In genomic region chr17:28723836-28724499, GRCh38 we compare ENCODE assay signal across 8 cellular contexts. TPM values are rescaled to one million over a fixed set of nuclear protein-coding genes. Genes with fewer than 3 reads are reported as not detected.
A peak's percentile ranks its signal among the peaks of the same experiment; 100 is the strongest.
DNase-seq lines count a peak whose midpoint lies in the region; ATAC-seq and TF ChIP-seq lines count a peak whose summit lies in the region.
"Not testable (repeated sequence)": the region's sequence is repeated elsewhere in the genome, so short reads cannot be mapped to it uniquely, and the experiment has no call there.
"Had no signal": no experiment of that assay in that cellular context is flagged by ENCODE, and none has a peak within 500 bp of the region (broad histone marks: within the 10 kb centered on the region; RNA-seq: fewer than 3 reads in every experiment).

No MANE protein-coding gene starts in this region.

- not testable (repeated sequence) for H3K27me3 Mint-ChIP-seq in activated T-cell treated with anti-CD3 and anti-CD28 coated beads, Interleukin-2, amount 50 U/mL, for 72 hours (ENCODE audit: low read depth); central memory CD8-positive, alpha-beta T cell
- peaks cover 12 to 26% (median 12%) of the 10 kb centered on the region in 3 donors for H3K27me3 Mint-ChIP-seq in immature natural killer cell (ENCODE audit: low read depth in 3 of 3)

- peak overlapping the region; percentile 66 for H3K27ac Mint-ChIP-seq in activated T-cell treated with anti-CD3 and anti-CD28 coated beads, Interleukin-2, amount 50 U/mL, for 72 hours
- H3K27ac Mint-ChIP-seq in central memory CD8-positive, alpha-beta T cell (ENCODE audit: low read depth) = peak overlapping the region; percentile 74
- H3K27ac Mint-ChIP-seq in immature natural killer cell = peak overlapping the region in 3 of 6 donors; percentile 13 to 83 (median 23)

- H3K27me3 ChIP-seq in GM06990 (replicated peaks; ENCODE audit: control insufficient read depth, insufficient read depth, low read length); KMS-11 (ENCODE audit: insufficient read depth, low read depth); osteoblast (ENCODE audit: insufficient read depth, low read length): not testable (repeated sequence)

- H4K20me1 ChIP-seq in KMS-11 (ENCODE audit: insufficient read depth) = not testable (repeated sequence)
- peaks cover 40% of the 10 kb centered on the region for H4K20me1 ChIP-seq in osteoblast (ENCODE audit: insufficient read depth, low read length)

- not testable (repeated sequence) for H3K9me3 Mint-ChIP-seq in activated T-cell treated with anti-CD3 and anti-CD28 coated beads, Interleukin-2, amount 50 U/mL, for 72 hours; central memory CD8-positive, alpha-beta T cell; immature natural killer cell

- peak overlapping the region; percentile 82 to 99 for H3K4me3 Mint-ChIP-seq in activated T-cell treated with anti-CD3 and anti-CD28 coated beads, Interleukin-2, amount 50 U/mL, for 72 hours
- H3K4me3 Mint-ChIP-seq in central memory CD8-positive, alpha-beta T cell = peak overlapping the region; percentile 94
- peak overlapping the region; percentile 47 to 82 (median 74) for H3K4me3 Mint-ChIP-seq in immature natural killer cell

- peaks cover 67% of the 10 kb centered on the region for H3K4me1 Mint-ChIP-seq in activated T-cell treated with anti-CD3 and anti-CD28 coated beads, Interleukin-2, amount 50 U/mL, for 72 hours (ENCODE audit: low read depth)
- H3K4me1 Mint-ChIP-seq in central memory CD8-positive, alpha-beta T cell = peaks cover 79% of the 10 kb centered on the region
- peaks cover 64 to 75% of the 10 kb centered on the region in 2 donors for H3K4me1 Mint-ChIP-seq in immature natural killer cell

- H3K36me3 ChIP-seq in GM06990 (ENCODE audit: control insufficient read depth, insufficient read depth, low read length) (peaks cover 22% of the 10 kb centered on the region), KMS-11 (ENCODE audit: insufficient read depth) (peaks cover 25% of the 10 kb centered on the region; the same call in 1 of the 2 replicates), SK-N-MC (ENCODE audit: insufficient read depth, low read length) (peaks cover 51% of the 10 kb centered on the region), osteoblast (ENCODE audit: insufficient read depth, low read length) (peaks cover 44% of the 10 kb centered on the region)

- peaks cover 18 to 30% of the 10 kb centered on the region in 2 donors for H3K36me3 Mint-ChIP-seq in activated T-cell treated with anti-CD3 and anti-CD28 coated beads, Interleukin-2, amount 50 U/mL, for 72 hours (ENCODE audit: insufficient read depth in 2 of 2)
- peaks cover 75% of the 10 kb centered on the region for H3K36me3 Mint-ChIP-seq in central memory CD8-positive, alpha-beta T cell (ENCODE audit: insufficient read depth)
- H3K36me3 Mint-ChIP-seq in immature natural killer cell = peaks cover 6 to 33% (median 21%) of the 10 kb centered on the region in 3 donors

- peak overlapping the region; percentile 74; the same call in 1 of the 2 replicates for H3K27ac ChIP-seq in KMS-11
- H3K27ac ChIP-seq in SK-N-MC = peak overlapping the region; percentile 85; the same call in 1 of the 2 replicates
- peak overlapping the region; percentile 14 for H3K27ac ChIP-seq in osteoblast (ENCODE audit: low read depth, low read length)

- not testable (repeated sequence) for H2AFZ ChIP-seq in KMS-11 (ENCODE audit: low read depth); osteoblast (ENCODE audit: low read length)

- H3K4me1 ChIP-seq in KMS-11 (ENCODE audit: low read depth, poor library complexity, severe bottlenecking) (peaks cover 56% of the 10 kb centered on the region), osteoblast (ENCODE audit: insufficient read depth, low read length) (peaks cover 45% of the 10 kb centered on the region)

- H3K9me3 ChIP-seq in SK-N-MC (ENCODE audit: low read depth, low read length); osteoblast (ENCODE audit: low read depth, low read length): not testable (repeated sequence)

- not testable (repeated sequence) for DNase-seq in GM06990 (ENCODE audit: extremely low read depth, insufficient read length); SK-N-MC (ENCODE audit: low read depth, low spot score); activated T-cell treated with anti-CD3 and anti-CD28 coated beads, Interleukin-2, amount 50 U/mL, for 72 hours; central memory CD8-positive, alpha-beta T cell (ENCODE audit: low spot score in 2 of 2); immature natural killer cell; osteoblast (ENCODE audit: insufficient read length, low spot score, missing footprints)

- H3K79me2 ChIP-seq in KMS-11 (ENCODE audit: insufficient read depth, low read depth) = peaks cover 41% of the 10 kb centered on the region
- H3K79me2 ChIP-seq in osteoblast (ENCODE audit: insufficient read depth, low read length) = peaks cover 35% of the 10 kb centered on the region

- peak overlapping the region; percentile 66 for H3K4me3 ChIP-seq in GM06990 (replicated peaks; ENCODE audit: low read depth, low read length)
- not testable (repeated sequence) for H3K4me3 ChIP-seq in KMS-11 (IDR thresholded peaks at IDR 0.05; ENCODE audit: insufficient read depth, low read depth, low read length); SK-N-MC; osteoblast (ENCODE audit: insufficient read depth, low read length)

- TF ChIP-seq CTCF in GM06990 (IDR thresholded peaks at IDR 0.05; ENCODE audit: insufficient read depth, low read length, poor library complexity, severe bottlenecking); KMS-11 (conservative IDR thresholded peaks at IDR 0.05; ENCODE audit: low read depth, low read length); osteoblast (IDR thresholded peaks at IDR 0.05; ENCODE audit: extremely low read depth, low read depth, low read length): not testable (repeated sequence)

- not testable (repeated sequence) for H3K4me2 ChIP-seq in KMS-11
- peak overlapping the region; percentile 60 for H3K4me2 ChIP-seq in osteoblast (ENCODE audit: insufficient read depth, low read length)

- not testable (repeated sequence) for ATAC-seq in activated T-cell treated with anti-CD3 and anti-CD28 coated beads, Interleukin-2, amount 50 U/mL, for 72 hours (replicated peaks in 1 of 2); central memory CD8-positive, alpha-beta T cell (replicated peaks; ENCODE audit: extremely low read depth, poor library complexity, severe bottlenecking)

- H3K9ac ChIP-seq in KMS-11; SK-N-MC (ENCODE audit: insufficient read length): not testable (repeated sequence)

RNA-seq across cellular contexts. Expression of gene TLCD1, which starts 2.1 kb away (rescaled TPM):
- total RNA-seq in activated T-cell treated with anti-CD3 and anti-CD28 coated beads, Interleukin-2, amount 50 U/mL, for 72 hours = 1 to 10 TPM; 5.2 to 9.0 TPM
- not detected for polyA plus RNA-seq in immature natural killer cell
- 3.2 and 4.0 TPM in 2 replicates for total RNA-seq in osteoblast
- polyA plus RNA-seq: CD14-positive monocyte had no signal

RNA-seq across cellular contexts. Expression of gene RPL23A, which starts 4.2 kb away (rescaled TPM):
- total RNA-seq in activated T-cell treated with anti-CD3 and anti-CD28 coated beads, Interleukin-2, amount 50 U/mL, for 72 hours = 1,000 to 10,000 TPM; 2,006 to 2,174 TPM
- polyA plus RNA-seq in immature natural killer cell = 1,000 to 10,000 TPM; 2,545 to 3,232 (median 2,896) TPM
- 428 and 494 TPM in 2 replicates for total RNA-seq in osteoblast

RNA-seq across cellular contexts. Expression of gene NEK8, which starts 4.6 kb away (rescaled TPM):
- total RNA-seq in activated T-cell treated with anti-CD3 and anti-CD28 coated beads, Interleukin-2, amount 50 U/mL, for 72 hours = 10 to 100 TPM in 1 of 2 donors, 1 to 10 TPM in 1; 6.9 to 10.9 TPM
- polyA plus RNA-seq in immature natural killer cell = 1 to 10 TPM; 1.7 to 4.2 (median 3.6) TPM
- 6.2 and 7.2 TPM in 2 replicates for total RNA-seq in osteoblast

RNA-seq across cellular contexts. Expression of gene RAB34, which starts 6.3 kb away (rescaled TPM):
- 10 to 100 TPM; 10.4 to 17.3 TPM for total RNA-seq in activated T-cell treated with anti-CD3 and anti-CD28 coated beads, Interleukin-2, amount 50 U/mL, for 72 hours
- polyA plus RNA-seq in immature natural killer cell = 1 to 10 TPM; 2.3 to 6.1 (median 5.3) TPM
- total RNA-seq in osteoblast = 176 and 186 TPM in 2 replicates

RNA-seq across cellular contexts. Expression of gene PROCA1, which starts 12.3 kb away (rescaled TPM):
- total RNA-seq in activated T-cell treated with anti-CD3 and anti-CD28 coated beads, Interleukin-2, amount 50 U/mL, for 72 hours = 1 to 10 TPM; 8.0 to 9.6 TPM
- 1 to 10 TPM in 1 of 3 donors, under 1 TPM in 2; 0.59 to 1.8 (median 0.60) TPM for polyA plus RNA-seq in immature natural killer cell
- 0.36 and 0.88 TPM in 2 replicates for total RNA-seq in osteoblast

Comparison
In these comparisons a context has a peak if more than half of its experiments do, and no peak if none do; other contexts are left out.
1. H3K27ac ChIP-seq: peak in every context shown above with its lines; median percentile 85 in SK-N-MC; 74 in KMS-11; 14 in osteoblast.